In genomic region chr1:171434717-171435346, GRCh38 we compare ENCODE assay signal across 9 cellular contexts. TPM values are rescaled to one million over a fixed set of nuclear protein-coding genes. Genes with fewer than 3 reads are reported as not detected.
DNase-seq lines count a peak whose midpoint lies in the region; ATAC-seq and TF ChIP-seq lines count a peak whose summit lies in the region.
"Had no signal": no experiment of that assay in that cellular context is flagged by ENCODE, and none has a peak within 500 bp of the region (broad histone marks: within the 10 kb centered on the region; RNA-seq: fewer than 3 reads in every experiment).

No MANE protein-coding gene starts in this region.

- peaks cover 7% of the 10 kb centered on the region for H3K27me3 Mint-ChIP-seq in HFFc6 (ENCODE audit: insufficient read depth)
- no peaks in the 10 kb centered on the region for H3K27me3 Mint-ChIP-seq in activated CD4-positive, alpha-beta memory T cell treated with anti-CD3 and anti-CD28 coated beads, Interleukin-2, amount 10 ng/mL, durations not matched to agents 7 days and 5 days
- H3K27me3 Mint-ChIP-seq in neural progenitor cell (ENCODE audit: insufficient read depth, low read depth), result peaks cover 3% of the 10 kb centered on the region

- H3K27ac ChIP-seq in ACC112 (ENCODE audit: low read depth, low read length) (peak overlapping the region; percentile 96), neural progenitor cell (no peak overlapping the region)

- no peak overlapping the region for H3K4me2 ChIP-seq in neural progenitor cell

- peak; percentile 74 to 85 for ATAC-seq in left cardiac atrium

- no peaks in the 10 kb centered on the region for H3K36me3 Mint-ChIP-seq in HFFc6 (ENCODE audit: low read depth)
- no peaks in the 10 kb centered on the region for H3K36me3 Mint-ChIP-seq in activated CD4-positive, alpha-beta memory T cell treated with anti-CD3 and anti-CD28 coated beads, Interleukin-2, amount 10 ng/mL, durations not matched to agents 7 days and 5 days (ENCODE audit: low read depth)
- no peaks in the 10 kb centered on the region for H3K36me3 Mint-ChIP-seq in neural progenitor cell
- H3K36me3 Mint-ChIP-seq: brain had no signal

- CTCF ChIA-PET in activated CD4-positive, alpha-beta memory T cell treated with anti-CD3 and anti-CD28 coated beads, Interleukin-2, amount 10 ng/mL, durations not matched to agents 7 days and 5 days (lab: Charles Lee), result no interaction called here

- no peaks in the 10 kb centered on the region for H3K9me3 ChIP-seq in neural progenitor cell (ENCODE audit: low read depth)

- peak; percentile 71 for DNase-seq in HFFc6
- no peak for DNase-seq in activated CD4-positive, alpha-beta memory T cell treated with anti-CD3 and anti-CD28 coated beads, Interleukin-2, amount 10 ng/mL, durations not matched to agents 7 days and 5 days
- peak; percentile 37 for DNase-seq in left cardiac atrium
- DNase-seq in NCI-H1694 treated with DMSO at 0.1 percent for 48 hours (lab: John Stamatoyannopoulos, UW), result no peak
- no peak for DNase-seq in activated effector memory CD4-positive, alpha-beta T cell treated with Interleukin-2 at 50 U/mL for 16 hours
- no peak for DNase-seq in foreskin melanocyte
- no peak for DNase-seq in neural progenitor cell (ENCODE audit: low spot score)

- H3K27me3 ChIP-seq in ACC112 (ENCODE audit: insufficient read depth, low read length), result no peaks in the 10 kb centered on the region
- H3K27me3 ChIP-seq in neural progenitor cell, result no peaks in the 10 kb centered on the region

- H3K9ac ChIP-seq in neural progenitor cell, result no peak overlapping the region

- peak overlapping the region; percentile 97 for H3K27ac Mint-ChIP-seq in HFFc6
- peak overlapping the region; percentile 54 for H3K27ac Mint-ChIP-seq in activated CD4-positive, alpha-beta memory T cell treated with anti-CD3 and anti-CD28 coated beads, Interleukin-2, amount 10 ng/mL, durations not matched to agents 7 days and 5 days
- H3K27ac Mint-ChIP-seq in neural progenitor cell, result no peak overlapping the region
- H3K27ac Mint-ChIP-seq: brain had no signal

- H2AFZ ChIP-seq in ACC112 (ENCODE audit: low read length, unreplicated experiment) (peak overlapping the region; percentile 54), neural progenitor cell (replicated peaks) (no peak overlapping the region)

- peak overlapping the region; percentile 85 for H3K4me3 Mint-ChIP-seq in HFFc6
- H3K4me3 Mint-ChIP-seq in activated CD4-positive, alpha-beta memory T cell treated with anti-CD3 and anti-CD28 coated beads, Interleukin-2, amount 10 ng/mL, durations not matched to agents 7 days and 5 days, result no peak overlapping the region
- H3K4me3 Mint-ChIP-seq in neural progenitor cell, result no peak overlapping the region

- no peaks in the 10 kb centered on the region for H4K20me1 ChIP-seq in neural progenitor cell (ENCODE audit: low read depth)

- H3K4me3 ChIP-seq in ACC112 (ENCODE audit: low read depth, low read length) (peak overlapping the region; percentile 62), neural progenitor cell (no peak overlapping the region)

- intact Hi-C loops in left cardiac atrium (cut with DNase I), result no loop called here

- H3K4me1 Mint-ChIP-seq in HFFc6 (ENCODE audit: low read depth) (peaks cover 57% of the 10 kb centered on the region), neural progenitor cell (peaks cover 14% of the 10 kb centered on the region)
- H3K4me1 Mint-ChIP-seq in activated CD4-positive, alpha-beta memory T cell treated with anti-CD3 and anti-CD28 coated beads, Interleukin-2, amount 10 ng/mL, durations not matched to agents 7 days and 5 days, result peaks cover 10% of the 10 kb centered on the region
- H3K4me1 Mint-ChIP-seq: brain had no signal

- H3K4me1 ChIP-seq in ACC112 (ENCODE audit: control insufficient read depth, insufficient read depth, low read length, unreplicated experiment), result peaks cover 46% of the 10 kb centered on the region
- H3K4me1 ChIP-seq in neural progenitor cell, result peaks cover 26% of the 10 kb centered on the region

- no peaks in the 10 kb centered on the region for H3K79me2 ChIP-seq in ACC112 (ENCODE audit: control insufficient read depth, insufficient read depth, low read length, unreplicated experiment)
- no peaks in the 10 kb centered on the region for H3K79me2 ChIP-seq in neural progenitor cell (ENCODE audit: low read depth)

- peaks cover 4% of the 10 kb centered on the region; the same call in 1 of the 2 replicates for H3K9me3 Mint-ChIP-seq in HFFc6
- no peaks in the 10 kb centered on the region for H3K9me3 Mint-ChIP-seq in activated CD4-positive, alpha-beta memory T cell treated with anti-CD3 and anti-CD28 coated beads, Interleukin-2, amount 10 ng/mL, durations not matched to agents 7 days and 5 days
- peaks cover 9% of the 10 kb centered on the region for H3K9me3 Mint-ChIP-seq in neural progenitor cell

- no peak for TF ChIP-seq CTCF in HFFc6 (IDR thresholded peaks at IDR 0.05)
- no peak for TF ChIP-seq CTCF in neural progenitor cell (IDR thresholded peaks at IDR 0.05)

- H3F3A ChIP-seq in neural progenitor cell (ENCODE audit: low read depth), result peaks cover 29% of the 10 kb centered on the region

- POLR2A ChIA-PET in activated CD4-positive, alpha-beta memory T cell treated with anti-CD3 and anti-CD28 coated beads, Interleukin-2, amount 10 ng/mL, durations not matched to agents 7 days and 5 days (lab: Charles Lee), result no interaction called here

- no peaks in the 10 kb centered on the region for H3K36me3 ChIP-seq in ACC112 (ENCODE audit: insufficient read depth, low read length)
- no peaks in the 10 kb centered on the region for H3K36me3 ChIP-seq in neural progenitor cell

RNA-seq across cellular contexts. Expression of gene PRRC2C, which starts 50.5 kb away (rescaled TPM):
- 100 to 1,000 TPM; 125 to 144 (median 136) TPM for total RNA-seq in HFFc6 (2021; fragmentation: NEBNext Ultra II Directional; extraction: Animal tissue kit (Norgen Biotek cat#: 25700))
- 100 to 1,000 TPM; 188 to 202 TPM for total RNA-seq in activated CD4-positive, alpha-beta memory T cell treated with anti-CD3 and anti-CD28 coated beads, Interleukin-2, amount 10 ng/mL, durations not matched to agents 7 days and 5 days
- 10 to 100 TPM; 53.0 to 70.9 TPM for total RNA-seq in left cardiac atrium
- total RNA-seq in neural progenitor cell (ENCODE audit: low replicate concordance), result 89.9 and 90.9 TPM in 2 replicates

Comparison
In these comparisons a context has a peak if more than half of its experiments do, and no peak if none do; other contexts are left out.
1. DNase-seq: peak in HFFc6 (single experiment) and left cardiac atrium (single experiment); none in activated CD4-positive, alpha-beta memory T cell treated with anti-CD3 and anti-CD28 coated beads, Interleukin-2, amount 10 ng/mL, durations not matched to agents 7 days and 5 days (single experiment), NCI-H1694 treated with DMSO at 0.1 percent for 48 hours (single experiment), activated effector memory CD4-positive, alpha-beta T cell treated with Interleukin-2 at 50 U/mL for 16 hours (single experiment), foreskin melanocyte (single experiment) and neural progenitor cell (single experiment).